Comparison of ENCODE assay signal across 8 cellular contexts in genomic region chr10:97494863-97495506, GRCh38. TPM values are rescaled to one million over a fixed set of nuclear protein-coding genes. Genes with fewer than 3 reads are reported as not detected.
A peak's percentile ranks its signal among the peaks of the same experiment; 100 is the strongest.
DNase-seq lines count a peak whose midpoint lies in the region; TF ChIP-seq lines count a peak whose summit lies in the region.
"Had no signal": no experiment of that assay in that cellular context is flagged by ENCODE, and none has a peak within 500 bp of the region (broad histone marks: within the 10 kb centered on the region; RNA-seq: fewer than 3 reads in every experiment).

No MANE protein-coding gene starts in this region.

- H3K4me3 ChIP-seq in skeletal muscle cell (ENCODE audit: low read depth, low read length) (no peak overlapping the region), PC-9 (no peak overlapping the region)

- no peaks in the 10 kb centered on the region; the same call in 1 of the 2 replicates for H4K20me1 ChIP-seq in PC-9 (ENCODE audit: insufficient read depth)

- DNase-seq in DMS 273 (lab: John Stamatoyannopoulos, UW; ENCODE audit: unreplicated experiment): peak; percentile 11
- DNase-seq in DMS 273 treated with DMSO at 0.1 percent for 48 hours (lab: John Stamatoyannopoulos, UW): no peak
- DNase-seq in chondrocyte (ENCODE audit: low spot score): no peak
- DNase-seq in skeletal muscle cell (ENCODE audit: low read depth): peak; percentile 58
- DNase-seq in PC-9: no peak
- no peak for DNase-seq in NK-92 treated with Interleukin-12 subunit alpha and Interleukin-12 subunit beta, amount 100 ng/mL, for 24 hours (lab: John Stamatoyannopoulos, UW)
- DNase-seq: NCI-H1436 had no signal

- H3K27ac ChIP-seq in PC-9: no peak overlapping the region
- H3K27ac ChIP-seq: 22Rv1 had no signal

- H3K79me2 ChIP-seq in PC-9 (ENCODE audit: low read depth): peaks cover 71% of the 10 kb centered on the region

- TF ChIP-seq CTCF in chondrocyte (IDR thresholded peaks at IDR 0.05) (no peak), PC-9 (conservative IDR thresholded peaks at IDR 0.05) (no peak)

- H3K4me1 Mint-ChIP-seq in chondrocyte (ENCODE audit: low read depth): peaks cover 47% of the 10 kb centered on the region

- H3K36me3 ChIP-seq in PC-9 (ENCODE audit: low read depth): no peaks in the 10 kb centered on the region

- H3K27me3 ChIP-seq in PC-9 (ENCODE audit: insufficient read depth, low read depth): no peaks in the 10 kb centered on the region

- H3K4me2 ChIP-seq in PC-9: no peak overlapping the region

- no peaks in the 10 kb centered on the region for H3K9me3 ChIP-seq in PC-9 (ENCODE audit: insufficient read depth, low read depth)

- H3K4me1 ChIP-seq in PC-9 (replicated peaks; ENCODE audit: insufficient read depth): peaks cover 13% of the 10 kb centered on the region

- no TSS peak for BruUV-seq in PC-9 (replicated peaks; lab: Mats Ljungman, UMichigan)

- peak overlapping the region; percentile 53 for H3K27ac Mint-ChIP-seq in chondrocyte (ENCODE audit: unreplicated experiment)

- H2AFZ ChIP-seq in PC-9: no peak overlapping the region

- 0 out of 2 replicates have a peak, but pooled peaks cover 7% of the 10 kb centered on the region for H3F3A ChIP-seq in PC-9 (ENCODE audit: insufficient read depth, low read depth)

- intact Hi-C loops in PC-9 (cut with micrococcal nuclease; ENCODE audit: unreplicated experiment): no loop called here

- no peaks in the 10 kb centered on the region for H3K9me3 Mint-ChIP-seq in chondrocyte (ENCODE audit: low read depth)

- H3K27me3 Mint-ChIP-seq in chondrocyte (ENCODE audit: low read depth): no peaks in the 10 kb centered on the region

- no peaks in the 10 kb centered on the region for H3K9me2 ChIP-seq in PC-9 (ENCODE audit: insufficient read depth)

- POLR2A ChIA-PET in PC-9 (lab: Charles Lee; ENCODE audit: unreplicated experiment): no interaction called here

- CTCF ChIA-PET in PC-9 (lab: Charles Lee): interaction anchor here (0.5 to 0.6 kb wide), 2 partner anchors 31 to 94 kb away, joined by 3 to 4 read pairs; no protein-coding TSS in a partner anchor

- H3K36me3 Mint-ChIP-seq in chondrocyte (ENCODE audit: low read depth): no peaks in the 10 kb centered on the region

- H3K4me3 Mint-ChIP-seq in chondrocyte (ENCODE audit: unreplicated experiment): no peak overlapping the region

RNA-seq across cellular contexts. Expression of gene MMS19, which starts 3.2 kb away (rescaled TPM):
- 63.4 to 80.2 TPM (median 66.6 TPM) in 3 replicates for total RNA-seq in chondrocyte
- total RNA-seq in PC-9 (2021): 42.4 and 42.7 TPM in 2 replicates

RNA-seq across cellular contexts. Expression of gene UBTD1, which starts 3.7 kb away (rescaled TPM):
- total RNA-seq in chondrocyte (29.3 to 38.2 TPM (median 38.2 TPM) in 3 replicates), PC-9 (2021) (17.1 and 21.2 TPM in 2 replicates)

RNA-seq across cellular contexts. Expression of gene ZDHHC16, which starts 49.0 kb away (rescaled TPM):
- 50.4 to 64.8 TPM (median 53.0 TPM) in 3 replicates for total RNA-seq in chondrocyte
- total RNA-seq in PC-9 (2021): 29.1 and 29.6 TPM in 2 replicates

RNA-seq across cellular contexts. Expression of gene EXOSC1, which starts 49.2 kb away (rescaled TPM):
- total RNA-seq in chondrocyte (28.6 to 41.2 TPM (median 28.7 TPM) in 3 replicates), PC-9 (2021) (25.4 and 27.0 TPM in 2 replicates)

Comparison
In these comparisons a context has a peak if more than half of its experiments do, and no peak if none do; other contexts are left out.
1. DNase-seq: peak in DMS 273 (single experiment) and skeletal muscle cell (single experiment); none in DMS 273 treated with DMSO at 0.1 percent for 48 hours (single experiment), chondrocyte (single experiment), PC-9 (0 of 2) and NK-92 treated with Interleukin-12 subunit alpha and Interleukin-12 subunit beta, amount 100 ng/mL, for 24 hours (single experiment).